Comparison of ENCODE assay signal across 12 cellular contexts in the genomic region with DNA sequence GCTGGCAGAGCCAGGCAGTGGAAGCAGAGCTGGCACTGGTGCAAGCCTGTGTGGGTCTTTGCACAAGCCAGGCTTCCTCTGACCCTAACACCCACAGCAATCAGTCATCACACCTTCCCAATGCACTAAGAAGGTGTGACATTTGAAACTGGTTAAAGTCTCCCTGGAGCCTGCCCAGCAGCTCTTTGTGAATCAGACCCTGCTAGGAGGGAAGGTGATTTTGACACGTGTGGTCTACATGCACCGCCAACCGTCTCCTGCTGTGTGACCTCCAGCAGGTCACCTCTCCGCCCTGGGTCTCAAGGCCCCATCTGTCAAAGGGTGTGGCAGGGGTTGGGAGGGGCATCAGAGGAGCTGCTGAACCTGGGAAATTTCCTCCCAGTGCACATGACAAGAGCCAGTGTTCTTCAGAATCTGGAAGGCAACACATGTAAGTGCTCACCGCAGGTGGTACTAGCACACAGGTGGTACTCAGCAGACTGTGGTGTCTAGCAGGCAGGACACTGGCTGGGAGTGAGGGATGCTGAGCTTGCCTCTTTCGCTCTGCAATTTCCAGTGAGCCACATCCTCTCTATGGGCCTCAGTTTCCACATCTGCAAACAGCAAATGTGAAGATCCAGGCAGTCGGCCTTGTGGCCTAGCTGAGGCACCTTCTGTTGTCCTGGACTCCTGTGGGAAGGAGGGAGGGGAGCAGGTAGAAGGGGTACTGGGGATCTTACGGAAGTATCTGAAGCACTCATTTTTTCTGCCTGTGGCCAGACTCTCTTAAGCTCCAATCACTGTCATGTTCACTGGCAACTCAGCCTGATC.
DNase-seq lines count a peak whose midpoint lies in the region; ATAC-seq and TF ChIP-seq lines count a peak whose summit lies in the region.
"Had no signal": no experiment of that assay in that cellular context is flagged by ENCODE, and none has a peak within 500 bp of the region (broad histone marks: within the 10 kb centered on the region; RNA-seq: fewer than 3 reads in every experiment).

No MANE protein-coding gene starts in this region.

- ATAC-seq in left cardiac atrium = peak; percentile 45 to 53
- no peak for ATAC-seq in Right ventricle myocardium superior (ENCODE audit: poor library complexity)
- no peak for ATAC-seq in upper lobe of right lung
- ATAC-seq in HG03469 (IDR thresholded peaks at IDR 0.05; ENCODE audit: unreplicated experiment) = no peak
- ATAC-seq: esophagus mucosa had no signal

- no peaks in the 10 kb centered on the region for H3K27me3 ChIP-seq in upper lobe of right lung

- peaks cover 4% of the 10 kb centered on the region for H3K27me3 Mint-ChIP-seq in glutamatergic neuron (ENCODE audit: unreplicated experiment)
- H3K27me3 Mint-ChIP-seq: CD4-positive, alpha-beta T cell had no signal

- peaks cover 5% of the 10 kb centered on the region for H3K9me3 Mint-ChIP-seq in glutamatergic neuron (ENCODE audit: unreplicated experiment)
- H3K9me3 Mint-ChIP-seq: CD4-positive, alpha-beta T cell had no signal

- no peak for TF ChIP-seq CTCF in glutamatergic neuron (IDR thresholded peaks at IDR 0.05; ENCODE audit: partially characterized antibody, unreplicated experiment)
- TF ChIP-seq CTCF in upper lobe of right lung (IDR thresholded peaks at IDR 0.05) = no peak

- H3K4me1 ChIP-seq in upper lobe of right lung = no peaks in the 10 kb centered on the region

- POLR2A ChIA-PET in HEK293T (lab: Yijun Ruan, JAX) = no interaction called here

- no peaks in the 10 kb centered on the region for H3K9me3 ChIP-seq in upper lobe of right lung

- H3K4me3 Mint-ChIP-seq in glutamatergic neuron (ENCODE audit: unreplicated experiment) = no peak overlapping the region
- H3K4me3 Mint-ChIP-seq: CD4-positive, alpha-beta T cell had no signal

- no peaks in the 10 kb centered on the region for H3K36me3 ChIP-seq in upper lobe of right lung

- H3K36me3 Mint-ChIP-seq in glutamatergic neuron (ENCODE audit: unreplicated experiment) = peaks cover 4% of the 10 kb centered on the region

- peaks cover 28% of the 10 kb centered on the region for H3K4me1 Mint-ChIP-seq in glutamatergic neuron (ENCODE audit: low read depth, unreplicated experiment)

- CTCF ChIA-PET in HEK293T (lab: Yijun Ruan, JAX) = no interaction called here

- no peak overlapping the region for H3K4me3 ChIP-seq in upper lobe of right lung

- DNase-seq in left cardiac atrium (no peak), Right ventricle myocardium superior (no peak), NCI-H2171 treated with DMSO at 0.1 percent for 48 hours (lab: John Stamatoyannopoulos, UW) (peak; percentile 90), glutamatergic neuron (peak; percentile 12), upper lobe of right lung (peak; percentile 31), HEK293T (ENCODE audit: extremely low spot score) (no peak), NCI-H1694 treated with DMSO at 0.1 percent for 48 hours (lab: John Stamatoyannopoulos, UW) (no peak)
- DNase-seq: caudate nucleus; stimulated activated CD4-positive, alpha-beta T cell treated with anti-CD3 and anti-CD28 coated beads, Interleukin-4, amount 100 ng/mL, for 4 hours had no signal

- no peak overlapping the region for H3K27ac Mint-ChIP-seq in glutamatergic neuron (ENCODE audit: unreplicated experiment)
- H3K27ac Mint-ChIP-seq: CD4-positive, alpha-beta T cell had no signal

- H3K27ac ChIP-seq in upper lobe of right lung = no peak overlapping the region

- intact Hi-C loops in left cardiac atrium (cut with DNase I) = no loop called here
- intact Hi-C loops in Right ventricle myocardium superior (cut with DNase I) = no loop called here
- intact Hi-C loops in upper lobe of right lung (cut with DNase I) = no loop called here

TF ChIP-seq in HEK293T, 16 proteins besides CTCF, POLR2A, EP300 and RAD21:
- TF ChIP-seq NFRKB (IDR thresholded peaks at IDR 0.05) = no peak
- no peak for TF ChIP-seq ZNF384 (IDR thresholded peaks at IDR 0.05)
- no peak for TF ChIP-seq L3MBTL2 (conservative IDR thresholded peaks at IDR 0.05)
- no peak for TF ChIP-seq SUZ12 (IDR thresholded peaks at IDR 0.05)
- no peak for TF ChIP-seq CTBP1 (IDR thresholded peaks at IDR 0.05; ENCODE audit: borderline replicate concordance)
- TF ChIP-seq ELF4 (IDR thresholded peaks at IDR 0.05) = no peak
- TF ChIP-seq ARNT (IDR thresholded peaks at IDR 0.05) = no peak
- no peak for TF ChIP-seq FOXA1 (IDR thresholded peaks at IDR 0.05)
- TF ChIP-seq BHLHE40 (IDR thresholded peaks at IDR 0.05; ENCODE audit: borderline replicate concordance) = no peak

Comparison
In these comparisons a context has a peak if more than half of its experiments do, and no peak if none do; other contexts are left out.
1. ATAC-seq: peak in left cardiac atrium (2 of 2); none in Right ventricle myocardium superior (single experiment), upper lobe of right lung (single experiment) and HG03469 (single experiment).
2. DNase-seq: peak in NCI-H2171 treated with DMSO at 0.1 percent for 48 hours (single experiment), glutamatergic neuron (single experiment) and upper lobe of right lung (single experiment); none in left cardiac atrium (single experiment), Right ventricle myocardium superior (single experiment), HEK293T (single experiment) and NCI-H1694 treated with DMSO at 0.1 percent for 48 hours (single experiment).